30 cellular contexts compared by ENCODE assay signal in genomic region chr14:106549064-106549463, GRCh38.
"Had no signal": no experiment of that assay in that cellular context is flagged by ENCODE, and none has a peak within 500 bp of the region (broad histone marks: within the 10 kb centered on the region; RNA-seq: fewer than 3 reads in every experiment).

No MANE protein-coding gene starts in this region.

- H3K36me3 ChIP-seq: adrenal gland, brain microvascular endothelial cell, breast epithelium, WERI-Rb-1 had no signal

- H3K4me3 ChIP-seq: adrenal gland, body of pancreas, breast epithelium had no signal

- H3K9me3 ChIP-seq: adrenal gland, body of pancreas, breast epithelium had no signal

- H3K4me1 ChIP-seq: adrenal gland, body of pancreas, breast epithelium had no signal

- DNase-seq: activated CD4-positive, alpha-beta memory T cell treated with anti-CD3 and anti-CD28 coated beads, Interleukin-2, amount 10 ng/mL, durations not matched to agents 7 days and 5 days; activated CD4-positive, alpha-beta T cell treated with anti-CD3 and anti-CD28 coated beads for 1 hour; activated CD4-positive, alpha-beta T cell treated with anti-CD3 and anti-CD28 coated beads for 36 hours; activated CD4-positive, alpha-beta T cell treated with anti-CD3 and anti-CD28 coated beads for 48 hours; activated CD4-positive, alpha-beta T cell treated with anti-CD3 and anti-CD28 coated beads, Interleukin-2, amount 10 ng/mL, durations not matched to agents 7 days and 5 days; activated CD4-positive, alpha-beta T cell treated with anti-CD3 and anti-CD28 coated beads, Interleukin-2, amount 50 U/mL, for 48 hours; activated CD4-positive, CD25-positive, alpha-beta regulatory T cell; activated CD8-positive, alpha-beta memory T cell treated with anti-CD3 and anti-CD28 coated beads for 24 hours; activated CD8-positive, alpha-beta memory T cell treated with anti-CD3 and anti-CD28 coated beads, Interleukin-2, amount 10 ng/mL, durations not matched to agents 7 days and 5 days; activated CD8-positive, alpha-beta memory T cell treated with anti-CD3 and anti-CD28 coated beads, Interleukin-2, amount 50 U/mL, for 48 hours; activated CD8-positive, alpha-beta T cell treated with anti-CD3 and anti-CD28 coated beads, Interleukin-2, amount 10 ng/mL, durations not matched to agents 7 days and 5 days; activated effector memory CD4-positive, alpha-beta T cell treated with anti-CD3 and anti-CD28 coated beads, Interleukin-2, amount 50 U/mL, for 16 hours; activated gamma-delta T cell treated with Interleukin-2 at 50 U/mL for 16 hours; activated naive CD4-positive, alpha-beta T cell; activated naive CD4-positive, alpha-beta T cell treated with anti-CD3 and anti-CD28 coated beads for 36 hours; activated naive CD4-positive, alpha-beta T cell treated with anti-CD3 and anti-CD28 coated beads, Interleukin-2, amount 50 U/mL, for 16 hours; activated naive CD8-positive, alpha-beta T cell treated with anti-CD3 and anti-CD28 coated beads for 36 hours; activated T-cell treated with anti-CD3 and anti-CD28 coated beads, Interleukin-2, amount 50 U/mL, for 24 hours; activated T-cell treated with anti-CD3 and anti-CD28 coated beads, Interleukin-2, amount 50 U/mL, for 72 hours; adrenal gland; amniotic stem cell; aorta; body of pancreas; brain microvascular endothelial cell; central memory CD4-positive, alpha-beta T cell; T-helper 1 cell; T-helper 2 cell; T-helper 9 cell; WERI-Rb-1 had no signal

- H3K27me3 ChIP-seq: adrenal gland, body of pancreas, brain microvascular endothelial cell, breast epithelium had no signal

- H3K27ac ChIP-seq: adrenal gland, body of pancreas, brain microvascular endothelial cell, breast epithelium, WERI-Rb-1 had no signal
